Comparison of ENCODE assay signal across 8 cellular contexts in genomic region chr5:78964889-78965288, GRCh38. TPM values are rescaled to one million over a fixed set of nuclear protein-coding genes. Genes with fewer than 3 reads are reported as not detected.
DNase-seq lines count a peak whose midpoint lies in the region; ATAC-seq, FAIRE-seq and TF ChIP-seq lines count a peak whose summit lies in the region.

No MANE protein-coding gene starts in this region.

- DNase-seq in NCI-H526 (lab: John Stamatoyannopoulos, UW) = peak; percentile 28 to 55
- DNase-seq in NCI-H526 treated with DMSO at 0.1 percent for 48 hours (lab: John Stamatoyannopoulos, UW) = no peak
- DNase-seq in NCI-H2107 treated with DMSO at 0.1 percent for 48 hours (lab: John Stamatoyannopoulos, UW; ENCODE audit: unreplicated experiment) = peak; percentile 53
- DNase-seq in astrocyte of the cerebellum (ENCODE audit: low read depth) = peak; percentile 78
- no peak for DNase-seq in keratinocyte (ENCODE audit: low read depth, low spot score)
- no peak for DNase-seq in uterus
- no peak for DNase-seq in T-helper 9 cell

- peak; percentile 43 for FAIRE-seq in keratinocyte (lab: Jason Lieb, UNC)

- H2AFZ ChIP-seq in keratinocyte (ENCODE audit: control insufficient read depth, low read length) = no peak overlapping the region

- H3K4me1 ChIP-seq in keratinocyte (ENCODE audit: control insufficient read depth, extremely low read depth, insufficient read depth, low read length) = no peaks in the 10 kb centered on the region
- H3K4me1 ChIP-seq in uterus = no peaks in the 10 kb centered on the region

- H3K27me3 ChIP-seq in keratinocyte (ENCODE audit: control insufficient read depth, extremely low read depth, insufficient read depth, low read length) (no peaks in the 10 kb centered on the region), uterus (no peaks in the 10 kb centered on the region)

- in situ Hi-C loops in astrocyte of the cerebellum (cut with HindIII; ENCODE audit: low sequenced_read_pairs) = loop anchor here (5.0 kb wide), 1 partner anchor 83 kb away; no protein-coding TSS in a partner anchor

- H3K9me1 ChIP-seq in keratinocyte (ENCODE audit: control insufficient read depth, extremely low read depth, insufficient read depth, low read length) = no peaks in the 10 kb centered on the region

- TF ChIP-seq CTCF in astrocyte of the cerebellum (IDR thresholded peaks at IDR 0.05; ENCODE audit: low read depth, low read length, missing control alignments) (peak; percentile 45), keratinocyte (optimal IDR thresholded peaks at IDR 0.05 in 1 of 3, IDR thresholded peaks at IDR 0.05 in 1 of 3, conservative IDR thresholded peaks at IDR 0.05 in 1 of 3; ENCODE audit: extremely low read depth in 1 of 3, insufficient read depth in 2 of 3, low read length in 3 of 3) (peak in 2 of 3 experiments; percentile 27 to 41), uterus (IDR thresholded peaks at IDR 0.05) (peak; percentile 50 to 83 (median 62))

- no peak overlapping the region for H3K9ac ChIP-seq in keratinocyte (ENCODE audit: control insufficient read depth, extremely low read depth, insufficient read depth, low read length)

- H3K4me2 ChIP-seq in keratinocyte (ENCODE audit: control insufficient read depth, extremely low read depth, insufficient read depth, low read depth, low read length) = no peak overlapping the region

- H3K9me3 ChIP-seq in keratinocyte (ENCODE audit: control insufficient read depth, low read depth, low read length) (no peaks in the 10 kb centered on the region), uterus (no peaks in the 10 kb centered on the region)

- dilution Hi-C loops in keratinocyte (cut with MboI; ENCODE audit: extremely low pct_ligation_motif_present, low sequenced_read_pairs) = no loop called here

- no peak for ATAC-seq in HG02970 (IDR thresholded peaks at IDR 0.05; ENCODE audit: low FRiP score, unreplicated experiment)

- H4K20me1 ChIP-seq in keratinocyte (ENCODE audit: control insufficient read depth, extremely low read depth, insufficient read depth, low read length) = no peaks in the 10 kb centered on the region

- no peaks in the 10 kb centered on the region for H3K79me2 ChIP-seq in keratinocyte (ENCODE audit: control insufficient read depth, insufficient read depth, low read length)

- H3K4me3 ChIP-seq in astrocyte of the cerebellum (ENCODE audit: low read depth, low read length) = no peak overlapping the region
- H3K4me3 ChIP-seq in keratinocyte (ENCODE audit: control insufficient read depth in 2 of 3, extremely low read depth in 1 of 3, insufficient read depth in 2 of 3, low read depth in 1 of 3, low read length in 3 of 3) = no peak overlapping the region
- H3K4me3 ChIP-seq in uterus = no peak overlapping the region

- TF ChIP-seq POLR2A in uterus (IDR thresholded peaks at IDR 0.05) = no peak

- H3K36me3 ChIP-seq in keratinocyte (ENCODE audit: control insufficient read depth in 2 of 2, extremely low read depth in 1 of 2, insufficient read depth in 2 of 2, low read length in 2 of 2) (no peaks in the 10 kb centered on the region), uterus (no peaks in the 10 kb centered on the region)

- intact Hi-C loops in uterus (cut with DNase I; ENCODE audit: low total_unique reads) = loop anchor here (10.0 kb wide), 2 partner anchors 320 to 430 kb away; partner anchors contain the start of gene LHFPL2

- H3K27ac ChIP-seq in keratinocyte (ENCODE audit: control insufficient read depth, insufficient read depth, low read length) (no peak overlapping the region), uterus (no peak overlapping the region)

RNA-seq across cellular contexts. Expression of gene ARSB, which starts 20.2 kb away (rescaled TPM):
- polyA plus RNA-seq in keratinocyte = 4.5 to 6.8 TPM (median 4.5 TPM) in 3 replicates
- 0.40 TPM for polyA plus RNA-seq in keratinocyte (2011; ENCODE audit: low read depth)
- 3.3 and 5.3 TPM in 2 replicates for polyA plus RNA-seq in keratinocyte (2011; cell fraction: cytosol; rRNA removed)
- 5.5 and 5.6 TPM in 2 replicates for polyA plus RNA-seq in keratinocyte (2011; cell fraction: nucleus; rRNA removed)
- polyA plus RNA-seq in keratinocyte (2012; ENCODE audit: low replicate concordance) = 0.38 and 3.9 TPM in 2 replicates
- polyA minus RNA-seq in keratinocyte = 6.0 to 7.2 TPM (median 6.5 TPM) in 3 replicates
- polyA minus RNA-seq in keratinocyte (2011; cell fraction: cytosol; rRNA and poly(A)+ RNA removed) = 5.2 TPM
- 6.9 and 9.0 TPM in 2 replicates for polyA minus RNA-seq in keratinocyte (2011; cell fraction: nucleus; rRNA and poly(A)+ RNA removed)
- total RNA-seq in uterus = 10 to 100 TPM in 3 of 4 donors, 1 to 10 TPM in 1; 10.0 to 22.7 (median 15.1) TPM

Comparison
In these comparisons a context has a peak if more than half of its experiments do, and no peak if none do; other contexts are left out.
1. DNase-seq: peak in NCI-H526 (2 of 2), NCI-H2107 treated with DMSO at 0.1 percent for 48 hours (single experiment) and astrocyte of the cerebellum (single experiment); none in NCI-H526 treated with DMSO at 0.1 percent for 48 hours (single experiment), keratinocyte (single experiment), uterus (0 of 2) and T-helper 9 cell (single experiment).
2. Peak in every context shown above with its lines, with median percentiles within 50 percentile points of each other: CTCF ChIP-seq.